In genomic region chrX:65921363-65921762, GRCh38 we compare ENCODE assay signal across 17 cellular contexts.
"Had no signal": no experiment of that assay in that cellular context is flagged by ENCODE, and none has a peak within 500 bp of the region (broad histone marks: within the 10 kb centered on the region; RNA-seq: fewer than 3 reads in every experiment).

No MANE protein-coding gene starts in this region.

- H2AFZ ChIP-seq: hepatocyte had no signal

- H3K36me3 ChIP-seq: pancreas, sigmoid colon, thoracic aorta had no signal

- H3K9me3 Mint-ChIP-seq: effector memory CD8-positive, alpha-beta T cell had no signal

- H3K27me3 ChIP-seq: hepatocyte, sigmoid colon had no signal

- H3K9me3 ChIP-seq: pancreas, sigmoid colon, thoracic aorta had no signal

- H3K79me2 ChIP-seq: hepatocyte had no signal

- H3K4me3 Mint-ChIP-seq: activated CD4-positive, alpha-beta memory T cell treated with anti-CD3 and anti-CD28 coated beads, Interleukin-2, amount 10 ng/mL, durations not matched to agents 7 days and 5 days; activated naive CD4-positive, alpha-beta T cell treated with anti-CD3 and anti-CD28 coated beads, Interleukin-2, amount 50 U/mL, for 24 hours; brain; effector memory CD8-positive, alpha-beta T cell; WTC11 had no signal

- ATAC-seq: effector memory CD8-positive, alpha-beta T cell; left ventricle myocardium superior; pancreas had no signal

- H3K27me3 Mint-ChIP-seq: activated CD4-positive, alpha-beta memory T cell treated with anti-CD3 and anti-CD28 coated beads, Interleukin-2, amount 10 ng/mL, durations not matched to agents 7 days and 5 days; activated naive CD4-positive, alpha-beta T cell treated with anti-CD3 and anti-CD28 coated beads, Interleukin-2, amount 50 U/mL, for 24 hours; effector memory CD8-positive, alpha-beta T cell had no signal

- H3K4me3 ChIP-seq: hepatocyte, pancreas, sigmoid colon, thoracic aorta had no signal

- H3K36me3 Mint-ChIP-seq: activated naive CD4-positive, alpha-beta T cell treated with anti-CD3 and anti-CD28 coated beads, Interleukin-2, amount 50 U/mL, for 24 hours; brain; WTC11 had no signal

- H3K4me2 ChIP-seq: hepatocyte had no signal

- DNase-seq: activated CD4-positive, alpha-beta memory T cell treated with anti-CD3 and anti-CD28 coated beads, Interleukin-2, amount 10 ng/mL, durations not matched to agents 7 days and 5 days; activated CD4-positive, alpha-beta T cell treated with anti-CD3 and anti-CD28 coated beads for 4 hours; activated CD8-positive, alpha-beta memory T cell treated with anti-CD3 and anti-CD28 coated beads, Interleukin-2, amount 50 U/mL, for 4 hours; activated effector memory CD4-positive, alpha-beta T cell treated with anti-CD3 and anti-CD28 coated beads, Interleukin-2, amount 50 U/mL, for 16 hours; activated T-cell treated with anti-CD3 and anti-CD28 coated beads, Interleukin-2, amount 50 U/mL, for 48 hours; dermis blood vessel endothelial cell; effector memory CD8-positive, alpha-beta T cell; kidney glomerular epithelial cell; left ventricle myocardium superior; pancreas; sigmoid colon; stimulated activated CD4-positive, alpha-beta T cell treated with anti-CD3 and anti-CD28 coated beads, Interleukin-1b, Interleukin-23, amount 100 ng/mL, for 48 hours had no signal

- H3K27ac ChIP-seq: hepatocyte, pancreas, sigmoid colon, thoracic aorta had no signal

- H3K4me1 ChIP-seq: pancreas, sigmoid colon had no signal

- H3K27ac Mint-ChIP-seq: activated CD4-positive, alpha-beta memory T cell treated with anti-CD3 and anti-CD28 coated beads, Interleukin-2, amount 10 ng/mL, durations not matched to agents 7 days and 5 days; activated naive CD4-positive, alpha-beta T cell treated with anti-CD3 and anti-CD28 coated beads, Interleukin-2, amount 50 U/mL, for 24 hours; brain; effector memory CD8-positive, alpha-beta T cell; WTC11 had no signal
